8 cellular contexts compared by ENCODE assay signal in the genomic region with DNA sequence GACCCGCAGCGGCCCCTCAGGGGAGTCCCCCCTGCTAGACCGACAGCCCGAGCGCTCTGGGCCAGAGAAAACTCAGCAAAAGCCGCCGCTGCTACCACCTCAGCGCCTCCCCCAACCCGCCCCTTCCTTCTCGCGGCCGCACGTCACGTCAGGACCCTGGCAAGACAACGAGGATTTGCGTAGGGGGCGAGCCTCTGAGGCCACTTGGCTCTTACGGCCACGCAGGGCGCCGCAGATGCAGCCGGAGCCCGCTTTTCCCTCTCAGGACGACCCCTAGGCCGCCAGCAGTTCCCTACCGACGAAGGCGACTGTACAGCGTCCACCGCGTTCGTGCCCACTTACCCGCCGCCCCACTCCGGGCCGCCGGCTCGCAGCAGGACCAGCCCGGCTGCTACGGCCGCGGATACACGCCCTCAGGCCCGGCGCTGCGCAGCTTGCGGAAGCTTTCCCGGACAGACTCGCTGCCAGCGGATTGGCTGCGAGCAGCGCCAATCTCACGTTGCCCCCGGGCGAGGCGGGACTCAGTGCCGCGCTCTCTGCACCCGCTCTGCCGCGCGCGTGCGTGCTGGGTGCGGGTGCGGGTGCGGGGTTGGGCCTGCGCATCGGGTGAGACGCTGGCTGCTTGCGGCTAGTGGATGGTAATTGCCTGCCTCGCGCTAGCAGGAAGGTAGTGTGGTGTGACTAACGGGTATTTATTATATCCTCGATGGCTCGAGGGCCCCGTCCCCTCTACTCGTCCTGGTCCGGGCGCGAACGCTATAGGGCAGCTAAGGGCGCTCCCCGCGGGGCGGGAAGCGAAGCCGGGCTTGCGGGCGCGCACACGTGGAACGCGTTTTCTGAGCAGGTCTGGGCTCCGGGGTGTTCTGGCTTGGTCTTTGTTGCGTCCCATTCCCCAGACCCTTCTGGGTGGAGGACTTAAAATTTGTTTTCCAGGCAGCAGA. TPM values are rescaled to one million over a fixed set of nuclear protein-coding genes. Genes with fewer than 3 reads are reported as not detected.
DNase-seq lines count a peak whose midpoint lies in the region; ATAC-seq, FAIRE-seq and TF ChIP-seq lines count a peak whose summit lies in the region.

A gene with protein sequence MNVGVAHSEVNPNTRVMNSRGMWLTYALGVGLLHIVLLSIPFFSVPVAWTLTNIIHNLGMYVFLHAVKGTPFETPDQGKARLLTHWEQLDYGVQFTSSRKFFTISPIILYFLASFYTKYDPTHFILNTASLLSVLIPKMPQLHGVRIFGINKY (minus strand): TSS at position 413 of the 941 bp plus-strand sequence. CDS start 1,744 bp downstream, outside the sequence.
A gene (plus strand): TSS at position 524 of the 941 bp plus-strand sequence. CDS start 7,360 bp downstream, outside the sequence.

- peak; percentile 93 for ATAC-seq in HG02973 (IDR thresholded peaks at IDR 0.05; ENCODE audit: unreplicated experiment)
- ATAC-seq in psoas muscle, result peak; percentile 97 to 99 (median 98)

- H3K27ac ChIP-seq in right atrium auricular region (peak within 1 kb of the TSS; percentile 96), psoas muscle (peak within 1 kb of the TSS; percentile 98), urinary bladder (ENCODE audit: low read depth) (peak within 1 kb of the TSS; percentile 93)

- peak; percentile 95 for FAIRE-seq in GM18507 (lab: Jason Lieb, UNC)

- H3K4me1 ChIP-seq in right atrium auricular region (peaks cover 0 to 38% of the 10 kb centered on the region in 2 donors), psoas muscle (peaks cover 27% of the 10 kb centered on the region), urinary bladder (ENCODE audit: insufficient read depth) (peaks cover 2% of the 10 kb centered on the region)

- peak; percentile 86 for DNase-seq in GM18507 (ENCODE audit: extremely low spot score, insufficient read length, low read depth)
- DNase-seq in NCI-H1930 (lab: John Stamatoyannopoulos, UW), result peak; percentile 90 to 93
- DNase-seq in anterior cingulate cortex (lab: John Stamatoyannopoulos, UW), result peak; percentile 64 to 98 (median 95)
- peak; percentile 93 for DNase-seq in right atrium auricular region (ENCODE audit: low spot score)
- peak; percentile 97 to 98 for DNase-seq in psoas muscle

- intact Hi-C loops in T-helper 2 cell treated with Interferon-gamma antibody and Interleukin-4, amounts not matched to agents 100 ng/mL and 5 ng/mL, for 36 hours (cut with micrococcal nuclease), result loop anchor here (1.0 to 10.0 kb wide), 10 partner anchors 22 to 1228 kb away; a partner anchor contains a TSS
- intact Hi-C loops in psoas muscle (cut with DNase I), result loop anchor here in 1 of 2 donors (2.0 kb wide), 1 partner anchor 19 kb away; no protein-coding TSS in a partner anchor

- TF ChIP-seq CTCF in right atrium auricular region (IDR thresholded peaks at IDR 0.05), result no peak
- no peak for TF ChIP-seq CTCF in psoas muscle (IDR thresholded peaks at IDR 0.05)

- H3K4me3 ChIP-seq in right atrium auricular region, result peak within 1 kb of the TSS; percentile 68 to 71
- peak within 1 kb of the TSS; percentile 73 for H3K4me3 ChIP-seq in psoas muscle
- H3K4me3 ChIP-seq in urinary bladder (ENCODE audit: low read depth, low read length), result peak within 1 kb of the TSS; percentile 72

- WGBS in psoas muscle, 3 donors, result 0% methylated on average over 92 to 96 of the region's 96 CpGs
- WGBS in urinary bladder, result under 1% methylated on average over 96 of the region's 96 CpGs

- H3K27me3 ChIP-seq in right atrium auricular region (no peaks in the 10 kb centered on the region), psoas muscle (ENCODE audit: insufficient read depth in 3 of 3, low read length in 2 of 3) (no peaks in the 10 kb centered on the region)

- H3K36me3 ChIP-seq in right atrium auricular region, result peaks cover 38% of the 10 kb centered on the region
- H3K36me3 ChIP-seq in psoas muscle (ENCODE audit: insufficient read depth in 1 of 2, low read depth in 1 of 2), result peaks cover 0 to 60% of the 10 kb centered on the region in 2 donors
- H3K36me3 ChIP-seq in urinary bladder (ENCODE audit: insufficient read depth), result peaks cover 3% of the 10 kb centered on the region

- H3K9me3 ChIP-seq in right atrium auricular region, result no peaks in the 10 kb centered on the region
- H3K9me3 ChIP-seq in psoas muscle, result no peaks in the 10 kb centered on the region

RNA-seq across cellular contexts. Expression of the first gene that starts in this region (rescaled TPM):
- 70.0 and 78.9 TPM in 2 replicates for total RNA-seq in T-helper 2 cell treated with Interferon-gamma antibody and Interleukin-4, amounts not matched to agents 100 ng/mL and 5 ng/mL, for 36 hours
- total RNA-seq in right atrium auricular region, result 10 to 100 TPM; 27.3 to 33.3 TPM
- 10 to 100 TPM; 18.7 to 22.2 (median 20.1) TPM for total RNA-seq in psoas muscle
- polyA plus RNA-seq in psoas muscle, result 10 to 100 TPM; 24.0 to 54.5 (median 41.2) TPM
- 76.3 TPM for total RNA-seq in urinary bladder
- polyA plus RNA-seq in urinary bladder, result 38.6 TPM

RNA-seq across cellular contexts. Expression of the second gene that starts in this region (rescaled TPM):
- 31.8 and 39.0 TPM in 2 replicates for total RNA-seq in T-helper 2 cell treated with Interferon-gamma antibody and Interleukin-4, amounts not matched to agents 100 ng/mL and 5 ng/mL, for 36 hours
- total RNA-seq in right atrium auricular region, result 1 to 10 TPM; 7.9 to 9.0 TPM
- total RNA-seq in psoas muscle, result 10 to 100 TPM in 3 of 4 donors, 1 to 10 TPM in 1; 8.7 to 20.3 (median 11.6) TPM
- 10 to 100 TPM in 1 of 3 donors, 1 to 10 TPM in 2; 4.6 to 10.5 (median 7.4) TPM for polyA plus RNA-seq in psoas muscle
- 69.4 TPM for total RNA-seq in urinary bladder
- 8.6 TPM for polyA plus RNA-seq in urinary bladder

Comparison
In these comparisons a context has a peak if more than half of its experiments do, and no peak if none do; other contexts are left out.
1. Peak in every context shown above with its lines: DNase-seq, ATAC-seq, H3K4me3 ChIP-seq and H3K27ac ChIP-seq.